1 cellular context compared by ENCODE assay signal in the genomic region with DNA sequence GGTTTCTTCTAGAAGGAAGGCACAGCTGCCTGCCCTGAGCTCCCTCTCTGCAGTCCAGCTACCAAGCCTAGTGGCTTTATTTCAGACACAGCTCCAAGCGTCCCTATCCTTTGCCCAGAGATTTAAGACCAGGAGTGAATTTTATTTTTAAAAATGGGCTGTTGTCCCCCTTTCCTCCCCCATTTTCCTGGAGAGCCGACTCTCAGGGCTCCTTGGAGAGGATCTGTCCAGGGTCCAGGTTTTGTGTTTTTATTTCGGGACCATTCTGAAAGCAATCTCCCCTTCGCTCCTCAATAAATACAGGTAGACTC.
TF ChIP-seq lines count a peak whose summit lies in the region.

No MANE protein-coding gene starts in this region.

TF ChIP-seq in GM12878, 131 proteins besides CTCF, POLR2A, EP300 and RAD21:
- TF ChIP-seq MXI1 (IDR thresholded peaks at IDR 0.05; ENCODE audit: low read depth, low read length), result peak; percentile 20; the same call in 1 of the 2 replicates
- TF ChIP-seq, protein P1, sequence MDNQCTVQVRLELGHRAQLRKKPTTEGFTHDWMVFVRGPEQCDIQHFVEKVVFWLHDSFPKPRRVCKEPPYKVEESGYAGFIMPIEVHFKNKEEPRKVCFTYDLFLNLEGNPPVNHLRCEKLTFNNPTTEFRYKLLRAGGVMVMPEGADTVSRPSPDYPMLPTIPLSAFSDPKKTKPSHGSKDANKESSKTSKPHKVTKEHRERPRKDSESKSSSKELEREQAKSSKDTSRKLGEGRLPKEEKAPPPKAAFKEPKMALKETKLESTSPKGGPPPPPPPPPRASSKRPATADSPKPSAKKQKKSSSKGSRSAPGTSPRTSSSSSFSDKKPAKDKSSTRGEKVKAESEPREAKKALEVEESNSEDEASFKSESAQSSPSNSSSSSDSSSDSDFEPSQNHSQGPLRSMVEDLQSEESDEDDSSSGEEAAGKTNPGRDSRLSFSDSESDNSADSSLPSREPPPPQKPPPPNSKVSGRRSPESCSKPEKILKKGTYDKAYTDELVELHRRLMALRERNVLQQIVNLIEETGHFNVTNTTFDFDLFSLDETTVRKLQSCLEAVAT (IDR thresholded peaks at IDR 0.05), result no peak
TF ChIP-seq in GM12878: peak in this region for 1.
